In genomic region chr10:67492317-67493019, GRCh38 we compare ENCODE assay signal across 21 cellular contexts.
DNase-seq lines count a peak whose midpoint lies in the region; ATAC-seq, FAIRE-seq and TF ChIP-seq lines count a peak whose summit lies in the region.
"Had no signal": no experiment of that assay in that cellular context is flagged by ENCODE, and none has a peak within 500 bp of the region (broad histone marks: within the 10 kb centered on the region; RNA-seq: fewer than 3 reads in every experiment).

No MANE protein-coding gene starts in this region.

- no peak for FAIRE-seq in endothelial cell of umbilical vein (lab: Jason Lieb, UNC)
- FAIRE-seq: D721Med had no signal

- DNase-seq in NCI-H2227 (lab: John Stamatoyannopoulos, UW; ENCODE audit: unreplicated experiment), result peak; percentile 55
- peak; percentile 26 for DNase-seq in endothelial cell of umbilical vein (ENCODE audit: low read depth, low spot score)
- DNase-seq in retinal pigment epithelial cell (ENCODE audit: low read depth), result peak; percentile 11
- DNase-seq in stimulated activated CD4-positive, alpha-beta T cell treated with anti-CD3 and anti-CD28 coated beads, Interleukin-15, amount 100 ng/mL, for 24 hours, result no peak
- no peak for DNase-seq in activated T-cell treated with anti-CD3 and anti-CD28 coated beads, Interleukin-2, amount 50 U/mL, for 4 hours
- no peak for DNase-seq in stimulated activated CD4-positive, alpha-beta T cell treated with anti-CD3 and anti-CD28 coated beads, Interleukin-2, amount 100 ng/mL, for 48 hours
- DNase-seq: activated CD4-positive, CD25-positive, alpha-beta regulatory T cell; activated effector memory CD4-positive, alpha-beta T cell treated with Interleukin-2 at 50 U/mL for 16 hours; amygdala; foreskin melanocyte; H7; Kasumi-1; NCI-H1417 treated with DMSO at 0.1 percent for 48 hours; NCI-H226; occipital lobe; Right ventricle myocardium superior; T-helper 17 cell had no signal

- H3K9me3 ChIP-seq in endothelial cell of umbilical vein (replicated peaks; ENCODE audit: control insufficient read depth, insufficient read depth, low read length), result no peaks in the 10 kb centered on the region
- H3K9me3 ChIP-seq: suprapubic skin had no signal

- intact Hi-C loops in endothelial cell of umbilical vein (cut with micrococcal nuclease), result loop anchor here (10.0 kb wide), 1 partner anchor 238 kb away; no protein-coding TSS in a partner anchor

- dilution Hi-C loops in endothelial cell of umbilical vein (cut with MboI; ENCODE audit: extremely low pct_ligation_motif_present, low sequenced_read_pairs), result no loop called here

- CTCF ChIA-PET in endothelial cell of umbilical vein (lab: Charles Lee), result interaction anchor here (0.7 to 1.2 kb wide), 3 partner anchors 14 to 25 kb away, joined by 3 read pairs; no protein-coding TSS in a partner anchor

- no peak for TF ChIP-seq POLR2A in endothelial cell of umbilical vein (IDR thresholded peaks at IDR 0.05; ENCODE audit: low read depth, low read length)

- no peak overlapping the region for H3K4me2 ChIP-seq in endothelial cell of umbilical vein (ENCODE audit: insufficient read depth, low read length)

- H3K4me3 ChIP-seq in endothelial cell of umbilical vein (replicated peaks in 1 of 3; ENCODE audit: insufficient read depth in 1 of 3, low read depth in 1 of 3, low read length in 3 of 3), result no peak overlapping the region
- no peak overlapping the region for H3K4me3 ChIP-seq in retinal pigment epithelial cell (ENCODE audit: low read length)
- H3K4me3 ChIP-seq: suprapubic skin had no signal

- H4K20me1 ChIP-seq in endothelial cell of umbilical vein (replicated peaks; ENCODE audit: control insufficient read depth, extremely low read depth, insufficient read depth, low read length), result no peaks in the 10 kb centered on the region

- H3K9ac ChIP-seq in endothelial cell of umbilical vein (replicated peaks; ENCODE audit: extremely low read depth, insufficient read depth, low read length), result no peak overlapping the region

- no peaks in the 10 kb centered on the region for H3K36me3 Mint-ChIP-seq in activated T-cell treated with anti-CD3 and anti-CD28 coated beads, Interleukin-2, amount 50 U/mL, for 4 hours (ENCODE audit: insufficient read depth)

- H3K4me1 ChIP-seq in endothelial cell of umbilical vein (ENCODE audit: control insufficient read depth, extremely low read depth, insufficient read depth, low read length), result no peaks in the 10 kb centered on the region
- H3K4me1 ChIP-seq: suprapubic skin had no signal

- H3K27me3 Mint-ChIP-seq in activated T-cell treated with anti-CD3 and anti-CD28 coated beads, Interleukin-2, amount 50 U/mL, for 4 hours (ENCODE audit: low read depth), result no peaks in the 10 kb centered on the region

- BruUV-seq in endothelial cell of umbilical vein (replicated peaks; lab: Mats Ljungman, UMichigan), result no TSS peak

- H2AFZ ChIP-seq in endothelial cell of umbilical vein (ENCODE audit: low read depth, low read length), result no peak overlapping the region

- no peak overlapping the region for H3K4me3 Mint-ChIP-seq in activated T-cell treated with anti-CD3 and anti-CD28 coated beads, Interleukin-2, amount 50 U/mL, for 4 hours
- H3K4me3 Mint-ChIP-seq: T-helper 17 cell had no signal

- no peak overlapping the region for H3K27ac ChIP-seq in endothelial cell of umbilical vein (ENCODE audit: insufficient read depth, low read depth, low read length)
- H3K27ac ChIP-seq: suprapubic skin had no signal

- H3K9me3 Mint-ChIP-seq in activated T-cell treated with anti-CD3 and anti-CD28 coated beads, Interleukin-2, amount 50 U/mL, for 4 hours, result peaks cover 2% of the 10 kb centered on the region

- H3K4me1 Mint-ChIP-seq in activated T-cell treated with anti-CD3 and anti-CD28 coated beads, Interleukin-2, amount 50 U/mL, for 4 hours (ENCODE audit: low read depth), result no peaks in the 10 kb centered on the region

- H3K36me3 ChIP-seq in endothelial cell of umbilical vein (ENCODE audit: control insufficient read depth in 2 of 2, extremely low read depth in 1 of 2, insufficient read depth in 2 of 2, low read length in 2 of 2), result no peaks in the 10 kb centered on the region
- H3K36me3 ChIP-seq: suprapubic skin had no signal

- POLR2A ChIA-PET in endothelial cell of umbilical vein (lab: Charles Lee), result no interaction called here

- ATAC-seq in GM18511 (IDR thresholded peaks at IDR 0.05; ENCODE audit: unreplicated experiment) (peak; percentile 52), GM18520 (IDR thresholded peaks at IDR 0.05; ENCODE audit: unreplicated experiment) (no peak)
- no peak for ATAC-seq in activated T-cell treated with anti-CD3 and anti-CD28 coated beads, Interleukin-2, amount 50 U/mL, for 4 hours
- ATAC-seq: T-helper 17 cell had no signal

- TF ChIP-seq CTCF in endothelial cell of umbilical vein (IDR thresholded peaks at IDR 0.05; ENCODE audit: extremely low read depth in 1 of 2, insufficient read depth in 1 of 2, low read depth in 1 of 2, low read length in 2 of 2), result no peak
- no peak for TF ChIP-seq CTCF in retinal pigment epithelial cell (conservative IDR thresholded peaks at IDR 0.05; ENCODE audit: low read depth, low read length)

- H3K9me1 ChIP-seq in endothelial cell of umbilical vein (replicated peaks; ENCODE audit: control insufficient read depth, extremely low read depth, insufficient read depth, low read length), result no peaks in the 10 kb centered on the region

- H3K79me2 ChIP-seq in endothelial cell of umbilical vein (ENCODE audit: control insufficient read depth, insufficient read depth, low read length), result no peaks in the 10 kb centered on the region

- H3K27me3 ChIP-seq in endothelial cell of umbilical vein (ENCODE audit: control insufficient read depth in 2 of 2, insufficient read depth in 2 of 2, low read length in 2 of 2), result no peaks in the 10 kb centered on the region
- H3K27me3 ChIP-seq: suprapubic skin had no signal

TF ChIP-seq in endothelial cell of umbilical vein, 7 proteins besides CTCF, POLR2A, EP300 and RAD21:
- TF ChIP-seq JUN (IDR thresholded peaks at IDR 0.05; ENCODE audit: borderline replicate concordance, insufficient read depth, insufficient read length, low read depth), result no peak
- TF ChIP-seq GATA2 (IDR thresholded peaks at IDR 0.05; ENCODE audit: insufficient read depth, insufficient read length, low read depth, low read length), result peak; percentile 8

Comparison
In these comparisons a context has a peak if more than half of its experiments do, and no peak if none do; other contexts are left out.
1. DNase-seq: peak in NCI-H2227 (single experiment), endothelial cell of umbilical vein (single experiment) and retinal pigment epithelial cell (single experiment); none in stimulated activated CD4-positive, alpha-beta T cell treated with anti-CD3 and anti-CD28 coated beads, Interleukin-15, amount 100 ng/mL, for 24 hours (single experiment), activated T-cell treated with anti-CD3 and anti-CD28 coated beads, Interleukin-2, amount 50 U/mL, for 4 hours (single experiment) and stimulated activated CD4-positive, alpha-beta T cell treated with anti-CD3 and anti-CD28 coated beads, Interleukin-2, amount 100 ng/mL, for 48 hours (0 of 2).